Comparison of ENCODE assay signal across 1 cellular context in genomic region chr17:64442550-64442971, GRCh38.
TF ChIP-seq lines count a peak whose summit lies in the region.

No MANE protein-coding gene starts in this region.

TF ChIP-seq in GM12878, 131 proteins besides CTCF, POLR2A, EP300 and RAD21:
- TF ChIP-seq TAF1 (IDR thresholded peaks at IDR 0.05; ENCODE audit: borderline replicate concordance, low read depth, low read length) (no peak), SPI1 (IDR thresholded peaks at IDR 0.05; ENCODE audit: borderline replicate concordance, insufficient read depth, low read depth, low read length) (peak; percentile 40; the same call in 1 of the 2 replicates), CREB1 (IDR thresholded peaks at IDR 0.05; ENCODE audit: low read depth) (peak; percentile 80; the same call in 1 of the 2 replicates), CREM (IDR thresholded peaks at IDR 0.05; ENCODE audit: low read depth) (peak; percentile 40), JUND (IDR thresholded peaks at IDR 0.05; ENCODE audit: low read depth, low read length) (no peak)
